In genomic region chr6:136792066-136792944, GRCh38 we compare ENCODE assay signal across 8 cellular contexts. TPM values are rescaled to one million over a fixed set of nuclear protein-coding genes. Genes with fewer than 3 reads are reported as not detected.
DNase-seq lines count a peak whose midpoint lies in the region; ATAC-seq and TF ChIP-seq lines count a peak whose summit lies in the region.

TSS of gene MAP3K5 (minus strand) at chr6:136792477. CDS start at chr6:136792157, 320 bp downstream.

- peaks cover 7 to 8% of the 10 kb centered on the region in 2 donors for H3K4me1 ChIP-seq in lung (ENCODE audit: control insufficient read depth in 2 of 2, insufficient read depth in 2 of 2, low read length in 2 of 2)

- TF ChIP-seq CTCF in lung (IDR thresholded peaks at IDR 0.05; ENCODE audit: control extremely low read depth, extremely low read depth) = peak; percentile 46

- H3K36me3 ChIP-seq in lung (ENCODE audit: control insufficient read depth in 2 of 2, insufficient read depth in 2 of 2, low read length in 2 of 2) = no peaks in the 10 kb centered on the region

- H3K4me3 ChIP-seq in lung = peak within 1 kb of the TSS; percentile 78

- H3K27ac ChIP-seq in lung (ENCODE audit: low read depth in 1 of 2, low read length in 1 of 2) = peak within 1 kb of the TSS; percentile 91 to 99

- DNase-seq in C1 segment of cervical spinal cord (lab: John Stamatoyannopoulos, UW) (peak in 13 of 14 donors; percentile 20 to 81 (median 73)), GM19238 (ENCODE audit: insufficient read length, low spot score) (peak; percentile 46), NCI-H526 (lab: John Stamatoyannopoulos, UW) (peak; percentile 67 to 87), dermis blood vessel endothelial cell (peak; percentile 84), lung (ENCODE audit: low spot score) (peak; percentile 89)
- peak; percentile 87 to 89 for DNase-seq in activated CD4-positive, alpha-beta T cell treated with anti-CD3 and anti-CD28 coated beads, Interleukin-2, amount 50 U/mL, for 4 hours
- DNase-seq in stimulated activated CD4-positive, alpha-beta T cell treated with anti-CD3 and anti-CD28 coated beads, TNF-alpha, amount 100 ng/mL, for 4 hours (ENCODE audit: low read depth in 3 of 3) = peak; percentile 80 to 85 (median 84)

- WGBS in lung, 2 donors = 0 to 1% methylated on average over 58 to 108 of the region's 108 CpGs

- H3K27me3 ChIP-seq in lung (ENCODE audit: control insufficient read depth, insufficient read depth) = no peaks in the 10 kb centered on the region

- ATAC-seq in HG03439 (IDR thresholded peaks at IDR 0.05; ENCODE audit: unreplicated experiment) (peak; percentile 63), lung (ENCODE audit: insufficient read depth, low FRiP score) (peak; percentile 89)

- H3K9me3 ChIP-seq in lung (ENCODE audit: control insufficient read depth in 2 of 2, insufficient read depth in 1 of 2, low read length in 1 of 2) = no peaks in the 10 kb centered on the region

RNA-seq across cellular contexts. Expression of gene MAP3K5, which starts in this region (rescaled TPM):
- total RNA-seq in dermis blood vessel endothelial cell = 5.8 and 10.9 TPM in 2 replicates
- total RNA-seq in lung = 10 to 100 TPM; 25.5 to 28.3 TPM
- 10 to 100 TPM in 1 of 2 donors, 1 to 10 TPM in 1; 7.5 to 20.1 TPM for polyA plus RNA-seq in lung

Comparison
In these comparisons a context has a peak if more than half of its experiments do, and no peak if none do; other contexts are left out.
1. Peak in every context shown above with its lines: DNase-seq, ATAC-seq, H3K4me3 ChIP-seq and H3K27ac ChIP-seq.